In genomic region chr20:16206817-16207216, GRCh38 we compare ENCODE assay signal across 15 cellular contexts.
DNase-seq lines count a peak whose midpoint lies in the region; ATAC-seq and TF ChIP-seq lines count a peak whose summit lies in the region.
"Had no signal": no experiment of that assay in that cellular context is flagged by ENCODE, and none has a peak within 500 bp of the region (broad histone marks: within the 10 kb centered on the region; RNA-seq: fewer than 3 reads in every experiment).

No MANE protein-coding gene starts in this region.

- DNase-seq in ELF-1 (ENCODE audit: low read depth, low spot score), result peak; percentile 6
- no peak for DNase-seq in RWPE2 (ENCODE audit: low spot score)
- peak; percentile 49 for DNase-seq in lower lobe of right lung
- peak; percentile 26 to 32 for DNase-seq in thyroid gland
- no peak for DNase-seq in SIG-M5 (lab: John Stamatoyannopoulos, UW)
- DNase-seq in esophagus muscularis mucosa (ENCODE audit: extremely low spot score), result no peak
- DNase-seq: CD4-positive, alpha-beta T cell; DMS79 treated with DMSO at 0.1 percent for 48 hours; NCI-H1105; NCI-H1694 treated with DMSO at 0.1 percent for 48 hours; NCI-H2107; NCI-H226; NCI-H524 treated with DMSO at 0.1 percent for 48 hours; SJCRH30 had no signal

- no peaks in the 10 kb centered on the region for H3K4me1 ChIP-seq in RWPE2 (ENCODE audit: insufficient read depth, poor library complexity, severe bottlenecking)
- H3K4me1 ChIP-seq in lower lobe of right lung, result no peaks in the 10 kb centered on the region
- H3K4me1 ChIP-seq in thyroid gland, result peaks cover 0 to 5% of the 10 kb centered on the region in 2 donors
- no peaks in the 10 kb centered on the region for H3K4me1 ChIP-seq in esophagus muscularis mucosa
- H3K4me1 ChIP-seq: SJCRH30 had no signal

- TF ChIP-seq POLR2A in thyroid gland (IDR thresholded peaks at IDR 0.05) (no peak), esophagus muscularis mucosa (IDR thresholded peaks at IDR 0.05; ENCODE audit: low read depth) (no peak)

- no peak for TF ChIP-seq EP300 in esophagus muscularis mucosa (IDR thresholded peaks at IDR 0.05)

- no peak overlapping the region for H3K27ac ChIP-seq in RWPE2 (ENCODE audit: poor library complexity, severe bottlenecking)
- H3K27ac ChIP-seq in lower lobe of right lung, result no peak overlapping the region
- no peak overlapping the region for H3K27ac ChIP-seq in thyroid gland
- H3K27ac ChIP-seq in esophagus muscularis mucosa (replicated peaks in 1 of 4), result no peak overlapping the region
- H3K27ac ChIP-seq: SJCRH30 had no signal

- H3K36me3 ChIP-seq in RWPE2 (ENCODE audit: low read depth) (no peaks in the 10 kb centered on the region), lower lobe of right lung (no peaks in the 10 kb centered on the region), thyroid gland (no peaks in the 10 kb centered on the region), esophagus muscularis mucosa (no peaks in the 10 kb centered on the region)
- H3K36me3 ChIP-seq: SJCRH30 had no signal

- intact Hi-C loops in lower lobe of right lung (cut with DNase I) (no loop called here), thyroid gland (cut with DNase I) (no loop called here), esophagus muscularis mucosa (cut with DNase I) (no loop called here)

- H3K4me3 ChIP-seq in RWPE2 (ENCODE audit: severe bottlenecking), result no peak overlapping the region
- no peak overlapping the region for H3K4me3 ChIP-seq in lower lobe of right lung
- H3K4me3 ChIP-seq in thyroid gland (replicated peaks in 1 of 3), result no peak overlapping the region
- no peak overlapping the region for H3K4me3 ChIP-seq in esophagus muscularis mucosa
- H3K4me3 ChIP-seq: SJCRH30 had no signal

- no peaks in the 10 kb centered on the region for H3K27me3 ChIP-seq in RWPE2 (ENCODE audit: insufficient read depth, poor library complexity, severe bottlenecking)
- no peaks in the 10 kb centered on the region for H3K27me3 ChIP-seq in lower lobe of right lung (ENCODE audit: low read depth)
- no peaks in the 10 kb centered on the region for H3K27me3 ChIP-seq in thyroid gland
- H3K27me3 ChIP-seq in esophagus muscularis mucosa, result no peaks in the 10 kb centered on the region
- H3K27me3 ChIP-seq: SJCRH30 had no signal

- H3K9me3 ChIP-seq in RWPE2 (ENCODE audit: severe bottlenecking), result no peaks in the 10 kb centered on the region
- H3K9me3 ChIP-seq in lower lobe of right lung, result no peaks in the 10 kb centered on the region
- no peaks in the 10 kb centered on the region for H3K9me3 ChIP-seq in thyroid gland
- H3K9me3 ChIP-seq in esophagus muscularis mucosa, result no peaks in the 10 kb centered on the region
- H3K9me3 ChIP-seq: SJCRH30 had no signal

- 49 to 50% methylated on average over 2 to 3 of the region's 3 CpGs for WGBS in thyroid gland, 2 donors
- WGBS in esophagus muscularis mucosa, result 79% methylated on average over 2 of the region's 3 CpGs

- TF ChIP-seq CTCF in RWPE2 (IDR thresholded peaks at IDR 0.05; ENCODE audit: poor library complexity, severe bottlenecking) (no peak), lower lobe of right lung (IDR thresholded peaks at IDR 0.05) (no peak), thyroid gland (IDR thresholded peaks at IDR 0.05) (no peak), esophagus muscularis mucosa (IDR thresholded peaks at IDR 0.05) (no peak)

- ATAC-seq in RWPE2 (ENCODE audit: low read depth) (peak; percentile 33; the same call in 1 of the 3 replicates), lower lobe of right lung (peak; percentile 91 to 92), HG03159 (IDR thresholded peaks at IDR 0.05; ENCODE audit: unreplicated experiment) (no peak)

Comparison
In these comparisons a context has a peak if more than half of its experiments do, and no peak if none do; other contexts are left out.
1. DNase-seq: peak in ELF-1 (single experiment), lower lobe of right lung (single experiment) and thyroid gland (2 of 2); none in RWPE2 (single experiment), SIG-M5 (single experiment) and esophagus muscularis mucosa (single experiment).